ENCODE assay signal across 31 cellular contexts in the genomic region with DNA sequence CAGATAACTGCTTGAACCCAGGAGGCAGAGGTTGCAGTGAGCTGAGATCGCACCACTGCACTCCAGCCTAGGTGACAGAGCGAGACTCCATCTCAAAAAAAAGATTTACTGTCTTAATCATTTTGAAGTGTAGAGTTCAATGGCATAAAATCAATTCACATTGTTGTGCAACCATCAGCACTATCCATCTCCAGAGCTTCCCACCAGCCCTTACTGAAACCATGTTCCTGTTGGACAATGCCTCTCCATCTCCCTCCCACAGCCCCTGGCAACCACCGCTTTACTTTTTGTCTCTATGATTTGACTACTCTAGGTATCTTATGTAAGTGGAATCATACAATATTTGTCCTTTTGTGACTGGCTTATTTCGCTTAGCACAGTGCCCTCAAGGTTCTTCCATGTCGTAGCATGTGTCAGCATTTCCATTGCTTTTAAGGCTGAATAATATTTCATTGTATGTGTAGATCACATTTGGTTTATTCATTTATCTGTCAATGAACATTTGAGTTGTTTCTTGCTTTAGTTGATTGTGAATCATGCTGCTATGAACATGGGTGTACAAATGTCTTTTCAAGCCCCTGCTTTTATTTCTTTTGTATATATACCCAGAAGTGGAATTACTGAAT. TPM values are rescaled to one million over a fixed set of nuclear protein-coding genes. Genes with fewer than 3 reads are reported as not detected.
DNase-seq lines count a peak whose midpoint lies in the region; ATAC-seq and FAIRE-seq lines count a peak whose summit lies in the region.
"Had no signal": no experiment of that assay in that cellular context is flagged by ENCODE, and none has a peak within 500 bp of the region (broad histone marks: within the 10 kb centered on the region; RNA-seq: fewer than 3 reads in every experiment).

No MANE protein-coding gene starts in this region.

- peaks cover 0 to 27% (median 5%) of the 10 kb centered on the region in 3 experiments for H3K36me3 ChIP-seq in naive thymus-derived CD4-positive, alpha-beta T cell (ENCODE audit: control insufficient read depth in 2 of 3, insufficient read depth in 3 of 3, low read length in 3 of 3)

- H3K9me3 Mint-ChIP-seq in activated naive CD4-positive, alpha-beta T cell treated with anti-CD3 and anti-CD28 coated beads for 36 hours, result no peaks in the 10 kb centered on the region
- no peaks in the 10 kb centered on the region for H3K9me3 Mint-ChIP-seq in activated naive CD4-positive, alpha-beta T cell treated with anti-CD3 and anti-CD28 coated beads, Interleukin-2, amount 10 ng/mL, durations not matched to agents 7 days and 5 days
- H3K9me3 Mint-ChIP-seq in activated naive CD8-positive, alpha-beta T cell (ENCODE audit: low read depth), result no peaks in the 10 kb centered on the region
- H3K9me3 Mint-ChIP-seq in naive thymus-derived CD4-positive, alpha-beta T cell, result no peaks in the 10 kb centered on the region

- no peak overlapping the region for H3K4me3 ChIP-seq in naive thymus-derived CD4-positive, alpha-beta T cell (ENCODE audit: low read length)
- H3K4me3 ChIP-seq: heart right ventricle, suprapubic skin, upper lobe of right lung had no signal

- POLR2A ChIA-PET in naive thymus-derived CD4-positive, alpha-beta T cell (lab: Charles Lee), result interaction anchor here (1.4 kb wide), 1 partner anchor 55 kb away, joined by 3 read pairs; no protein-coding TSS in a partner anchor

- no peak overlapping the region for H3K27ac ChIP-seq in naive thymus-derived CD4-positive, alpha-beta T cell (ENCODE audit: low read depth, low read length)
- H3K27ac ChIP-seq: heart right ventricle, suprapubic skin, upper lobe of right lung had no signal

- H3K4me1 Mint-ChIP-seq in activated naive CD4-positive, alpha-beta T cell treated with anti-CD3 and anti-CD28 coated beads for 36 hours (ENCODE audit: low read depth), result peaks cover 63% of the 10 kb centered on the region
- peaks cover 40% of the 10 kb centered on the region for H3K4me1 Mint-ChIP-seq in activated naive CD4-positive, alpha-beta T cell treated with anti-CD3 and anti-CD28 coated beads, Interleukin-2, amount 10 ng/mL, durations not matched to agents 7 days and 5 days
- H3K4me1 Mint-ChIP-seq in activated naive CD8-positive, alpha-beta T cell (ENCODE audit: low read depth), result peaks cover 72% of the 10 kb centered on the region
- peaks cover 51 to 93% (median 85%) of the 10 kb centered on the region in 7 donors for H3K4me1 Mint-ChIP-seq in naive thymus-derived CD4-positive, alpha-beta T cell
- H3K4me1 Mint-ChIP-seq: brain had no signal

- H3K36me3 Mint-ChIP-seq in activated naive CD4-positive, alpha-beta T cell treated with anti-CD3 and anti-CD28 coated beads for 36 hours (ENCODE audit: low read depth), result peaks cover 16% of the 10 kb centered on the region
- H3K36me3 Mint-ChIP-seq in activated naive CD4-positive, alpha-beta T cell treated with anti-CD3 and anti-CD28 coated beads, Interleukin-2, amount 10 ng/mL, durations not matched to agents 7 days and 5 days, result peaks cover 69% of the 10 kb centered on the region
- H3K36me3 Mint-ChIP-seq in activated naive CD8-positive, alpha-beta T cell, result peaks cover 18% of the 10 kb centered on the region
- peaks cover 18 to 52% (median 32%) of the 10 kb centered on the region in 5 donors for H3K36me3 Mint-ChIP-seq in naive thymus-derived CD4-positive, alpha-beta T cell

- H3K4me1 ChIP-seq in naive thymus-derived CD4-positive, alpha-beta T cell (ENCODE audit: control insufficient read depth in 2 of 2, insufficient read depth in 2 of 2, low read length in 2 of 2), result peaks cover 5 to 42% of the 10 kb centered on the region in 2 donors
- H3K4me1 ChIP-seq: suprapubic skin, upper lobe of right lung had no signal

- no peaks in the 10 kb centered on the region for H3K27me3 ChIP-seq in naive thymus-derived CD4-positive, alpha-beta T cell (ENCODE audit: control insufficient read depth in 2 of 2, insufficient read depth in 2 of 2, low read length in 2 of 2)
- H3K27me3 ChIP-seq: heart right ventricle, suprapubic skin, upper lobe of right lung had no signal

- CTCF ChIA-PET in activated naive CD4-positive, alpha-beta T cell treated with anti-CD3 and anti-CD28 coated beads for 36 hours (lab: Charles Lee), result interaction anchor here (1.3 kb wide), 1 partner anchor 80 kb away, joined by 3 read pairs; no protein-coding TSS in a partner anchor
- CTCF ChIA-PET in activated naive CD4-positive, alpha-beta T cell treated with anti-CD3 and anti-CD28 coated beads, Interleukin-2, amount 10 ng/mL, durations not matched to agents 7 days and 5 days (lab: Charles Lee), result interaction anchor here (3.0 kb wide), 1 partner anchor 20 kb away, joined by 7 read pairs; no protein-coding TSS in a partner anchor
- CTCF ChIA-PET in naive thymus-derived CD4-positive, alpha-beta T cell (lab: Charles Lee), result no interaction called here

- H3K4me3 Mint-ChIP-seq in activated naive CD4-positive, alpha-beta T cell treated with anti-CD3 and anti-CD28 coated beads for 36 hours, result no peak overlapping the region
- no peak overlapping the region for H3K4me3 Mint-ChIP-seq in activated naive CD4-positive, alpha-beta T cell treated with anti-CD3 and anti-CD28 coated beads, Interleukin-2, amount 10 ng/mL, durations not matched to agents 7 days and 5 days
- no peak overlapping the region for H3K4me3 Mint-ChIP-seq in activated naive CD8-positive, alpha-beta T cell
- peak overlapping the region in 3 of 10 donors; percentile 27 to 51 (median 49) for H3K4me3 Mint-ChIP-seq in naive thymus-derived CD4-positive, alpha-beta T cell
- H3K4me3 Mint-ChIP-seq: activated CD8-positive, alpha-beta memory T cell treated with anti-CD3 and anti-CD28 coated beads, Interleukin-2, amount 10 ng/mL, durations not matched to agents 7 days and 5 days; brain; nephron had no signal

- no peaks in the 10 kb centered on the region for H3K9me3 ChIP-seq in naive thymus-derived CD4-positive, alpha-beta T cell (ENCODE audit: control insufficient read depth in 2 of 3, low read length in 3 of 3)
- H3K9me3 ChIP-seq: heart right ventricle, SK-N-SH, suprapubic skin, upper lobe of right lung had no signal

- H3K27me3 Mint-ChIP-seq in activated naive CD4-positive, alpha-beta T cell treated with anti-CD3 and anti-CD28 coated beads for 36 hours (ENCODE audit: low read depth), result no peaks in the 10 kb centered on the region
- no peaks in the 10 kb centered on the region for H3K27me3 Mint-ChIP-seq in activated naive CD4-positive, alpha-beta T cell treated with anti-CD3 and anti-CD28 coated beads, Interleukin-2, amount 10 ng/mL, durations not matched to agents 7 days and 5 days
- no peaks in the 10 kb centered on the region for H3K27me3 Mint-ChIP-seq in activated naive CD8-positive, alpha-beta T cell
- no peaks in the 10 kb centered on the region for H3K27me3 Mint-ChIP-seq in naive thymus-derived CD4-positive, alpha-beta T cell
- H3K27me3 Mint-ChIP-seq: activated CD8-positive, alpha-beta memory T cell treated with anti-CD3 and anti-CD28 coated beads, Interleukin-2, amount 10 ng/mL, durations not matched to agents 7 days and 5 days; brain had no signal

- FAIRE-seq in GM18507 (lab: Jason Lieb, UNC), result peak; percentile 53
- FAIRE-seq: frontal cortex, TTC549 had no signal

- peak overlapping the region; percentile 54 for H3K27ac Mint-ChIP-seq in activated naive CD4-positive, alpha-beta T cell treated with anti-CD3 and anti-CD28 coated beads for 36 hours
- no peak overlapping the region for H3K27ac Mint-ChIP-seq in activated naive CD4-positive, alpha-beta T cell treated with anti-CD3 and anti-CD28 coated beads, Interleukin-2, amount 10 ng/mL, durations not matched to agents 7 days and 5 days
- peak overlapping the region; percentile 56 for H3K27ac Mint-ChIP-seq in activated naive CD8-positive, alpha-beta T cell
- H3K27ac Mint-ChIP-seq in naive thymus-derived CD4-positive, alpha-beta T cell, result peak overlapping the region in 6 of 9 donors; percentile 33 to 79 (median 55)
- H3K27ac Mint-ChIP-seq: activated CD8-positive, alpha-beta memory T cell treated with anti-CD3 and anti-CD28 coated beads, Interleukin-2, amount 10 ng/mL, durations not matched to agents 7 days and 5 days; brain; nephron had no signal

- intact Hi-C loops in activated naive CD4-positive, alpha-beta T cell treated with anti-CD3 and anti-CD28 coated beads for 36 hours (cut with micrococcal nuclease), result no loop called here
- intact Hi-C loops in naive thymus-derived CD4-positive, alpha-beta T cell (cut with micrococcal nuclease), result no loop called here

- DNase-seq in activated naive CD4-positive, alpha-beta T cell treated with anti-CD3 and anti-CD28 coated beads for 36 hours, result no peak
- DNase-seq in activated naive CD4-positive, alpha-beta T cell treated with anti-CD3 and anti-CD28 coated beads, Interleukin-2, amount 10 ng/mL, durations not matched to agents 7 days and 5 days, result no peak
- DNase-seq in GM18507 (ENCODE audit: extremely low spot score, insufficient read length, low read depth) (no peak), NCI-H146 (lab: John Stamatoyannopoulos, UW) (no peak)
- no peak for DNase-seq in naive thymus-derived CD4-positive, alpha-beta T cell
- DNase-seq: activated CD4-positive, alpha-beta T cell treated with anti-CD3 and anti-CD28 coated beads for 1 hour; activated CD8-positive, alpha-beta memory T cell treated with anti-CD3 and anti-CD28 coated beads, Interleukin-2, amount 10 ng/mL, durations not matched to agents 7 days and 5 days; activated gamma-delta T cell treated with Interleukin-2 at 50 U/mL for 16 hours; amniotic stem cell; C1 segment of cervical spinal cord; cerebellar nuclear complex; DMS79 treated with DMSO at 0.1 percent for 48 hours; GDM1; heart right ventricle; midbrain; NCI-H2029; NCI-H524 treated with DMSO at 0.1 percent for 48 hours; SK-N-SH; stimulated activated CD4-positive, alpha-beta T cell treated with anti-CD3 and anti-CD28 coated beads, Interleukin-15, amount 100 ng/mL, for 24 hours; stimulated activated CD4-positive, alpha-beta T cell treated with anti-CD3 and anti-CD28 coated beads, Interleukin-4, amount 100 ng/mL, for 4 hours; upper lobe of right lung had no signal

- no peak for ATAC-seq in naive thymus-derived CD4-positive, alpha-beta T cell
- ATAC-seq in GM18519 (IDR thresholded peaks at IDR 0.05; ENCODE audit: low FRiP score, unreplicated experiment), result no peak
- ATAC-seq: activated CD8-positive, alpha-beta memory T cell treated with anti-CD3 and anti-CD28 coated beads, Interleukin-2, amount 10 ng/mL, durations not matched to agents 7 days and 5 days; HCT116; heart right ventricle; Right ventricle myocardium inferior; upper lobe of right lung had no signal

RNA-seq across cellular contexts. Expression of a gene that starts 33.1 kb away (rescaled TPM):
- under 1 TPM; 0.05 TPM for total RNA-seq in activated naive CD4-positive, alpha-beta T cell treated with anti-CD3 and anti-CD28 coated beads for 36 hours
- under 1 TPM in 1 of 5 experiments, not detected in 4; 0.15 TPM for total RNA-seq in naive thymus-derived CD4-positive, alpha-beta T cell
- under 1 TPM in 1 of 2 donors, not detected in 1; 0.08 TPM for polyA plus RNA-seq in naive thymus-derived CD4-positive, alpha-beta T cell
- total RNA-seq: T-helper 1 cell treated with Interleukin-12 subunit alpha and Interleukin-12 subunit beta and Interleukin-4 antibody, amounts not matched to agents 30 ng/mL and 1 ng/mL, for 36 hours had no signal

RNA-seq across cellular contexts. Expression of a gene that starts 55.7 kb away (rescaled TPM):
- total RNA-seq in activated naive CD4-positive, alpha-beta T cell treated with anti-CD3 and anti-CD28 coated beads for 36 hours, result 10 to 100 TPM; 87.9 to 88.3 TPM
- 100 to 1,000 TPM in 3 of 5 experiments, 10 to 100 TPM in 2; 80.4 to 200 (median 119) TPM for total RNA-seq in naive thymus-derived CD4-positive, alpha-beta T cell
- 100 to 1,000 TPM in 1 of 2 donors, 10 to 100 TPM in 1; 75.9 to 123 TPM for polyA plus RNA-seq in naive thymus-derived CD4-positive, alpha-beta T cell

RNA-seq across cellular contexts. Expression of a gene that starts 55.8 kb away (rescaled TPM):
- 100 to 1,000 TPM; 127 to 136 TPM for total RNA-seq in activated naive CD4-positive, alpha-beta T cell treated with anti-CD3 and anti-CD28 coated beads for 36 hours
- 100 to 1,000 TPM in 4 of 5 experiments, 10 to 100 TPM in 1; 93.7 to 143 (median 107) TPM for total RNA-seq in naive thymus-derived CD4-positive, alpha-beta T cell
- polyA plus RNA-seq in naive thymus-derived CD4-positive, alpha-beta T cell, result 10 to 100 TPM; 55.1 to 99.1 TPM
